In genomic region chr16:56870271-56870888, GRCh38 we compare ENCODE assay signal across 16 cellular contexts. TPM values are rescaled to one million over a fixed set of nuclear protein-coding genes. Genes with fewer than 3 reads are reported as not detected.
"Had no signal": no experiment of that assay in that cellular context is flagged by ENCODE, and none has a peak within 500 bp of the region (broad histone marks: within the 10 kb centered on the region; RNA-seq: fewer than 3 reads in every experiment).

No MANE protein-coding gene starts in this region.

- H3K36me3 ChIP-seq: right atrium auricular region, stomach, thoracic aorta had no signal

- H3K4me3 Mint-ChIP-seq: brain; central memory CD8-positive, alpha-beta T cell; naive thymus-derived CD8-positive, alpha-beta T cell had no signal

- DNase-seq: amygdala, hypothalamus, midbrain had no signal

- H3K36me3 Mint-ChIP-seq: brain; naive thymus-derived CD8-positive, alpha-beta T cell had no signal

- H3K9me3 ChIP-seq: right atrium auricular region, stomach, thoracic aorta had no signal

- H3K4me3 ChIP-seq: right atrium auricular region, stomach, thoracic aorta had no signal

- H3K27ac ChIP-seq: right atrium auricular region, stomach, thoracic aorta had no signal

- H3K27me3 ChIP-seq: right atrium auricular region, stomach had no signal

- H3K9me3 Mint-ChIP-seq: activated T-helper 2 cell treated with anti-CD3 and anti-CD28 coated beads, Interferon-gamma antibody, Interleukin-2, Interleukin-4, amounts not matched to agents 10 μg/mL and 5 μg/mL and 100 μg/mL, durations not matched to agents 14 hours and 24 hours and 36 hours; central memory CD8-positive, alpha-beta T cell; naive thymus-derived CD8-positive, alpha-beta T cell had no signal

- H3K27ac Mint-ChIP-seq: activated T-helper 2 cell treated with anti-CD3 and anti-CD28 coated beads, Interferon-gamma antibody, Interleukin-2, Interleukin-4, amounts not matched to agents 10 μg/mL and 5 μg/mL and 100 μg/mL, durations not matched to agents 14 hours and 24 hours and 36 hours had no signal

- H3K27me3 Mint-ChIP-seq: central memory CD8-positive, alpha-beta T cell; naive thymus-derived CD8-positive, alpha-beta T cell had no signal

RNA-seq across cellular contexts. Expression of gene SLC12A3, which starts 5.4 kb away (rescaled TPM):
- total RNA-seq: activated T-helper 2 cell treated with anti-CD3 and anti-CD28 coated beads, Interferon-gamma antibody, Interleukin-2, Interleukin-4, amounts not matched to agents 10 μg/mL and 5 μg/mL and 100 μg/mL, durations not matched to agents 14 hours and 24 hours and 36 hours; dermis blood vessel endothelial cell; glomerular endothelial cell; lower leg skin; naive thymus-derived CD8-positive, alpha-beta T cell; posterior vena cava; right atrium auricular region; stomach; T-helper 2 cell treated with Interferon-gamma antibody and Interleukin-4, amounts not matched to agents 100 ng/mL and 5 ng/mL, for 36 hours; thoracic aorta; ureter had no signal
- polyA plus RNA-seq: naive thymus-derived CD8-positive, alpha-beta T cell had no signal
